Comparison of ENCODE assay signal across 8 cellular contexts in genomic region chr1:205477759-205478247, GRCh38. TPM values are rescaled to one million over a fixed set of nuclear protein-coding genes. Genes with fewer than 3 reads are reported as not detected.
DNase-seq lines count a peak whose midpoint lies in the region; ATAC-seq and TF ChIP-seq lines count a peak whose summit lies in the region.

No MANE protein-coding gene starts in this region.

- peak; percentile 94 for DNase-seq in DMS79 (lab: John Stamatoyannopoulos, UW)
- DNase-seq in NCI-H2107 (lab: John Stamatoyannopoulos, UW), result peak; percentile 53
- DNase-seq in cardiac fibroblast (ENCODE audit: low read depth in 2 of 2), result peak; percentile 35 to 81
- DNase-seq in mucosa of gallbladder (ENCODE audit: low spot score), result peak; percentile 91
- no peak for DNase-seq in HuH-7.5 (ENCODE audit: low spot score)

- H3K4me3 ChIP-seq in cardiac fibroblast (replicated peaks in 1 of 2; ENCODE audit: low read depth in 2 of 2, low read length in 2 of 2), result no peak overlapping the region

- TF ChIP-seq CTCF in cardiac fibroblast (IDR thresholded peaks at IDR 0.05; ENCODE audit: low read depth, low read length), result no peak

- no peak for ATAC-seq in HG02763 (IDR thresholded peaks at IDR 0.05; ENCODE audit: unreplicated experiment)
- no peak for ATAC-seq in HG03025 (IDR thresholded peaks at IDR 0.05; ENCODE audit: low FRiP score, unreplicated experiment)
- ATAC-seq in GM19452 (IDR thresholded peaks at IDR 0.05; ENCODE audit: unreplicated experiment), result no peak

RNA-seq across cellular contexts. Expression of gene BLACAT1, which starts 22.0 kb away (rescaled TPM):
- 0.81 TPM for total RNA-seq in mucosa of gallbladder

RNA-seq across cellular contexts. Expression of gene CDK18, which starts 26.7 kb away (rescaled TPM):
- 76.4 TPM for total RNA-seq in mucosa of gallbladder

RNA-seq across cellular contexts. Expression of gene LEMD1, which starts 55.9 kb away (rescaled TPM):
- 1.0 TPM for total RNA-seq in mucosa of gallbladder
